Comparison of ENCODE assay signal across 15 cellular contexts in genomic region chrY:18056473-18056872, GRCh38. TPM values are rescaled to one million over a fixed set of nuclear protein-coding genes. Genes with fewer than 3 reads are reported as not detected.
"Had no signal": no experiment of that assay in that cellular context is flagged by ENCODE, and none has a peak within 500 bp of the region (broad histone marks: within the 10 kb centered on the region; RNA-seq: fewer than 3 reads in every experiment).

No MANE protein-coding gene starts in this region.

RNA-seq across cellular contexts. Expression of gene CDY2A, which starts 30.9 kb away (rescaled TPM):
- total RNA-seq: subcutaneous adipose tissue, suprapubic skin, temporal lobe, thoracic aorta, thyroid gland, tibial nerve, transverse colon, upper lobe of left lung, upper lobe of right lung, ureter, urinary bladder, uterus, vagina had no signal
- polyA plus RNA-seq: stomach, thymus, urinary bladder had no signal
